In the genomic region with DNA sequence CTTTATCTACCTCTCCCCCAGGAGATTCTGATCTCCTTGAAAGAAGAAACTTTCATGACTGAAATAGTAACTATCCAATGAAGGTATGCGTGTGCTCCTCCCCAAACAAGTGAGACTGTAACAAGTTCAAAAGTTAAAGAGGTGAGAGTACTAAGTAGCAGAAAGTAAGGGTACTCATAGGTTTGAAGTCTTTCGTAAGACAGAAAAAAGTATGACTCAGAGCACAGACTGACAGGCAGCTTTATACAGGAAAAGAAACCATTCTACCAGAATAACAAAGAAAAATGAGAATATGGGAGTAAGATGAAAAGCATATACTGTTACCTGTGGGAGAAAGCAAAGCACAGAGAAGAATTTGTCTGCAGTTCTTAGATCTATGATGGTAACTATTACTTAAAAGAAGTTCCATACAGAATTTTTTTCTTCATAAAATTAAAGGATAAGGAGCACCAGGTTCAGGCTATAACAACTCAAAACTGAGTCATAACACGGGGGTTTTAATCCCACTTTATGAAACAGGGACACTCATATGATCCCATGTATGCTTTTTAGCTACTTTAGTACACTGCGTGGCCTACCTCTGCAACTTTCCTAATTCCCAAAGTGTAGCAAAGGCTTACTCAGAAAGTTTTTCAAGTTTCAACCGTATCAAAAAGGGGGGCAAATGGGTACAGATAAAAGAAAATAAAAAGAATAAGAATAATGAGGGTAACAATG, we compare ENCODE assay signal across 1 cellular context.
TF ChIP-seq lines count a peak whose summit lies in the region.

No MANE protein-coding gene starts in this region.

TF ChIP-seq in SK-N-SH, 30 proteins besides CTCF, POLR2A, EP300 and RAD21 (continued from another document):
- TF ChIP-seq REST (IDR thresholded peaks at IDR 0.05; ENCODE audit: low read depth, low read length), result no peak
